In genomic region chr1:239736479-239736878, GRCh38 we compare ENCODE assay signal across 18 cellular contexts.
DNase-seq lines count a peak whose midpoint lies in the region; ATAC-seq, FAIRE-seq and TF ChIP-seq lines count a peak whose summit lies in the region.
"Had no signal": no experiment of that assay in that cellular context is flagged by ENCODE, and none has a peak within 500 bp of the region (broad histone marks: within the 10 kb centered on the region; RNA-seq: fewer than 3 reads in every experiment).

No MANE protein-coding gene starts in this region.

- dilution Hi-C loops in IMR-90 (cut with HindIII; ENCODE audit: low sequenced_read_pairs, unreplicated experiment) = no loop called here

- no peak for TF ChIP-seq RAD21 in A549 (conservative IDR thresholded peaks at IDR 0.05 in 1 of 2, IDR thresholded peaks at IDR 0.05 in 1 of 2)
- TF ChIP-seq RAD21 in IMR-90 (IDR thresholded peaks at IDR 0.05; ENCODE audit: low read length) = no peak
- TF ChIP-seq RAD21 in H1 (IDR thresholded peaks at IDR 0.05 in 1 of 2, conservative IDR thresholded peaks at IDR 0.05 in 1 of 2; ENCODE audit: low read depth in 2 of 2, low read length in 2 of 2) = no peak

- CTCF ChIA-PET in A549 (lab: Yijun Ruan, JAX) (no interaction called here), IMR-90 (lab: Yijun Ruan, JAX) (no interaction called here), H1 (lab: Charles Lee; ENCODE audit: partially characterized antibody) (no interaction called here)

- DNase-seq in A549 (ENCODE audit: low read depth in 1 of 2, low spot score in 1 of 2) (no peak), IMR-90 (no peak), H1 (ENCODE audit: low read depth in 1 of 2, low spot score in 2 of 2) (no peak), ovary (no peak), uterus (no peak)
- DNase-seq: 8988T; AML-193; Caco-2; Calu3; CD4-positive, alpha-beta T cell; CD8-positive, alpha-beta T cell; DMS79 treated with DMSO at 0.1 percent for 48 hours; GF-D8 had no signal

- TF ChIP-seq EP300 in A549 (IDR thresholded peaks at IDR 0.05) (no peak), H1 (IDR thresholded peaks at IDR 0.05; ENCODE audit: borderline replicate concordance in 1 of 2, low read depth in 2 of 2, low read length in 2 of 2) (no peak), ovary (IDR thresholded peaks at IDR 0.05) (no peak)

- H3K9ac ChIP-seq in IMR-90 (ENCODE audit: low read depth, low read length) = no peak overlapping the region
- H3K9ac ChIP-seq in H1 (replicated peaks in 1 of 4; ENCODE audit: extremely low read depth in 1 of 4, low read depth in 3 of 4, low read length in 3 of 4) = peak overlapping the region in 1 of 4 experiments; percentile 34; a peak in 1 of 7 replicates
- H3K9ac ChIP-seq: BLaER1 treated with 17β-estradiol and CSF1 and Interleukin-3, amounts not matched to agents 10 nM and 100 nM had no signal

- H4K8ac ChIP-seq in IMR-90 (ENCODE audit: low read depth in 2 of 2, low read length in 2 of 2) (no peak overlapping the region), H1 (ENCODE audit: extremely low read depth, insufficient read depth, low read length) (no peak overlapping the region)

- H2AFZ ChIP-seq in IMR-90 (replicated peaks; ENCODE audit: low read length, poor library complexity) = no peak overlapping the region
- H2AFZ ChIP-seq in H1 (ENCODE audit: low read length) = no peak overlapping the region

- H3K27me3 ChIP-seq in IMR-90 (ENCODE audit: control insufficient read depth, insufficient read depth, low read length) (no peaks in the 10 kb centered on the region), H1 (replicated peaks in 1 of 4; ENCODE audit: control insufficient read depth in 3 of 4, extremely low read depth in 1 of 4, insufficient read depth in 3 of 4, low read length in 3 of 4) (peaks cover 0 to 1% (median 0%) of the 10 kb centered on the region in 4 experiments; a peak in 1 of 7 replicates), ovary (no peaks in the 10 kb centered on the region), uterus (no peaks in the 10 kb centered on the region)
- H3K27me3 ChIP-seq: BLaER1 treated with 17β-estradiol and CSF1 and Interleukin-3, amounts not matched to agents 10 nM and 100 nM had no signal

- no peak for TF ChIP-seq CTCF in A549 (IDR thresholded peaks at IDR 0.05)
- no peak for TF ChIP-seq CTCF in IMR-90 (conservative IDR thresholded peaks at IDR 0.05; ENCODE audit: low read depth, low read length)
- TF ChIP-seq CTCF in H1 (IDR thresholded peaks at IDR 0.05; ENCODE audit: control extremely low read depth in 1 of 3, insufficient read depth in 1 of 3, low read depth in 1 of 3, low read length in 3 of 3) = no peak
- TF ChIP-seq CTCF in ovary (IDR thresholded peaks at IDR 0.05) = no peak
- TF ChIP-seq CTCF in uterus (IDR thresholded peaks at IDR 0.05) = no peak

- H4K91ac ChIP-seq in IMR-90 (ENCODE audit: insufficient read depth, low read depth, low read length) (no peak overlapping the region), H1 (replicated peaks; ENCODE audit: insufficient read length, low read length) (no peak overlapping the region)

- no peak overlapping the region for H2AK9ac ChIP-seq in IMR-90 (replicated peaks; ENCODE audit: low read depth, low read length, poor library complexity)

- no peak overlapping the region for H3K23ac ChIP-seq in IMR-90 (ENCODE audit: low read depth, low read length)
- no peak overlapping the region for H3K23ac ChIP-seq in H1 (ENCODE audit: insufficient read length)

- H3K4me2 ChIP-seq in A549 (no peak overlapping the region), IMR-90 (ENCODE audit: low read depth, low read length) (no peak overlapping the region), H1 (ENCODE audit: insufficient read depth in 1 of 2, low read depth in 2 of 2, low read length in 2 of 2) (no peak overlapping the region)
- H3K4me2 ChIP-seq: BLaER1 treated with 17β-estradiol and CSF1 and Interleukin-3, amounts not matched to agents 10 nM and 100 nM had no signal

- in situ Hi-C loops in IMR-90 (cut with MboI; ENCODE audit: low sequenced_read_pairs) = no loop called here

- no peak overlapping the region for H2BK120ac ChIP-seq in IMR-90 (ENCODE audit: low read depth, low read length)
- H2BK120ac ChIP-seq in H1 (replicated peaks; ENCODE audit: low read depth, low read length) = no peak overlapping the region

- FAIRE-seq in A549 (lab: Jason Lieb, UNC) (no peak), H1 (lab: Jason Lieb, UNC) (no peak)
- FAIRE-seq: G401.6, GM12891, GM19239 had no signal

- ATAC-seq in A549 = no peak
- no peak for ATAC-seq in IMR-90 (ENCODE audit: low read depth)
- ATAC-seq: CD8-positive, alpha-beta T cell had no signal

- H3K79me2 ChIP-seq in H1 (ENCODE audit: control insufficient read depth in 1 of 2, insufficient read depth in 2 of 2, low read length in 2 of 2) = no peaks in the 10 kb centered on the region

- H3K4ac ChIP-seq in IMR-90 (ENCODE audit: low read depth, low read length) (no peak overlapping the region), H1 (replicated peaks; ENCODE audit: insufficient read length, low read depth, low read length) (no peak overlapping the region)

- H3K14ac ChIP-seq in IMR-90 (replicated peaks; ENCODE audit: low read depth, low read length) = no peak overlapping the region
- H3K14ac ChIP-seq in H1 (ENCODE audit: insufficient read length) = no peak overlapping the region

- H3K9me3 ChIP-seq in A549 (no peaks in the 10 kb centered on the region), IMR-90 (ENCODE audit: control insufficient read depth, insufficient read depth, low read length) (peaks cover 1% of the 10 kb centered on the region; the same call in 1 of the 2 replicates), H1 (ENCODE audit: insufficient read depth in 2 of 2, low read depth in 1 of 2, low read length in 1 of 2) (no peaks in the 10 kb centered on the region), ovary (no peaks in the 10 kb centered on the region), uterus (no peaks in the 10 kb centered on the region)
- H3K9me3 ChIP-seq: Caco-2 had no signal

- no peak overlapping the region for H2BK12ac ChIP-seq in H1 (ENCODE audit: low read depth, low read length)

- H2BK15ac ChIP-seq in IMR-90 (ENCODE audit: low read depth, low read length) (no peak overlapping the region), H1 (ENCODE audit: low read length) (no peak overlapping the region)

- H3K56ac ChIP-seq in IMR-90 (ENCODE audit: extremely low read depth, insufficient read depth, low read length) (no peak overlapping the region), H1 (replicated peaks; ENCODE audit: insufficient read length, low read depth, low read length) (no peak overlapping the region)

- no peaks in the 10 kb centered on the region for H3K36me3 ChIP-seq in IMR-90 (ENCODE audit: control insufficient read depth, insufficient read depth, low read length)
- no peaks in the 10 kb centered on the region for H3K36me3 ChIP-seq in H1 (ENCODE audit: control insufficient read depth in 2 of 4, insufficient read depth in 4 of 4, low read length in 3 of 4)
- no peaks in the 10 kb centered on the region for H3K36me3 ChIP-seq in ovary
- H3K36me3 ChIP-seq in uterus = no peaks in the 10 kb centered on the region
- H3K36me3 ChIP-seq: BLaER1 treated with 17β-estradiol and CSF1 and Interleukin-3, amounts not matched to agents 10 nM and 100 nM had no signal

- H3K18ac ChIP-seq in IMR-90 (ENCODE audit: low read depth, low read length) (no peak overlapping the region), H1 (ENCODE audit: extremely low read depth, low read length) (no peak overlapping the region)

- H4K20me1 ChIP-seq in IMR-90 (ENCODE audit: insufficient read depth, low read length) (no peaks in the 10 kb centered on the region), H1 (replicated peaks in 1 of 2; ENCODE audit: control insufficient read depth in 1 of 2, insufficient read depth in 2 of 2, low read length in 2 of 2) (no peaks in the 10 kb centered on the region)
- H4K20me1 ChIP-seq: BLaER1 treated with 17β-estradiol and CSF1 and Interleukin-3, amounts not matched to agents 10 nM and 100 nM had no signal

- POLR2A ChIA-PET in A549 (lab: Yijun Ruan, JAX) (no interaction called here), IMR-90 (lab: Charles Lee; ENCODE audit: unreplicated experiment) (no interaction called here), H1 (lab: Charles Lee; ENCODE audit: partially characterized antibody) (no interaction called here)

- no peaks in the 10 kb centered on the region for H3K9me1 ChIP-seq in IMR-90 (ENCODE audit: insufficient read depth, low read length)

- H3K4me3 ChIP-seq in A549 (no peak overlapping the region), IMR-90 (ENCODE audit: insufficient read depth, low read depth, low read length) (no peak overlapping the region), H1 (ENCODE audit: extremely low read depth in 1 of 4, insufficient read depth in 2 of 4, low read depth in 3 of 4, low read length in 4 of 4) (no peak overlapping the region), ovary (no peak overlapping the region), uterus (no peak overlapping the region)
- H3K4me3 ChIP-seq: BLaER1 treated with 17β-estradiol and CSF1 and Interleukin-3, amounts not matched to agents 10 nM and 100 nM had no signal

- WGBS in A549 (ENCODE audit: missing lambda C conversion rate) = 34% methylated on average over 2 of the region's 2 CpGs
- WGBS in IMR-90 (ENCODE audit: extremely low coverage in 2 of 2, insufficient read length in 1 of 2), 2 experiments = no CpG with 5 or more reads among the region's 2 CpGs
- 87% methylated on average over 2 of the region's 2 CpGs; no CpG with 5 or more reads in 1 of the 2 experiments for WGBS in H1 (ENCODE audit: extremely low coverage in 1 of 2, insufficient coverage in 1 of 2, insufficient read length in 1 of 2, insufficient replicate concordance in 2 of 2, low coverage in 1 of 2, low lambda C conversion rate in 2 of 2, missing lambda C conversion rate in 1 of 2), 2 experiments
- 70 to 83% (median 78%) methylated on average over 2 of the region's 2 CpGs for WGBS in ovary, 3 donors

- H2AK5ac ChIP-seq in IMR-90 (ENCODE audit: low read depth, low read length) (no peak overlapping the region), H1 (ENCODE audit: low read depth, low read length) (no peak overlapping the region)

- H3K4me1 ChIP-seq in A549 (no peaks in the 10 kb centered on the region), IMR-90 (ENCODE audit: control insufficient read depth, insufficient read depth, low read length) (no peaks in the 10 kb centered on the region), H1 (replicated peaks in 1 of 4; ENCODE audit: control insufficient read depth in 3 of 4, insufficient read depth in 4 of 4, low read length in 3 of 4) (no peaks in the 10 kb centered on the region), ovary (ENCODE audit: insufficient read depth) (peaks cover 9% of the 10 kb centered on the region), uterus (no peaks in the 10 kb centered on the region)
- H3K4me1 ChIP-seq: Caco-2 had no signal

- no peak overlapping the region for H4K5ac ChIP-seq in IMR-90 (ENCODE audit: low read depth, low read length)
- no peak overlapping the region for H4K5ac ChIP-seq in H1 (ENCODE audit: insufficient read length, low read depth, low read length)

- intact Hi-C loops in IMR-90 (cut with micrococcal nuclease) = no loop called here
- intact Hi-C loops in ovary (cut with DNase I) = no loop called here
- intact Hi-C loops in uterus (cut with DNase I; ENCODE audit: low total_unique reads) = no loop called here

- no peak overlapping the region for H2BK5ac ChIP-seq in IMR-90 (ENCODE audit: low read depth, low read length, poor library complexity, severe bottlenecking)
- H2BK5ac ChIP-seq in H1 (ENCODE audit: low read depth, low read length) = no peak overlapping the region

- TF ChIP-seq POLR2A in A549 (IDR thresholded peaks at IDR 0.05; ENCODE audit: low read length) (no peak), IMR-90 (IDR thresholded peaks at IDR 0.05; ENCODE audit: low read depth, low read length) (no peak), H1 (IDR thresholded peaks at IDR 0.05; ENCODE audit: control extremely low read depth in 1 of 2, low read depth in 2 of 2, low read length in 2 of 2) (no peak), ovary (IDR thresholded peaks at IDR 0.05) (no peak), uterus (IDR thresholded peaks at IDR 0.05) (no peak)

- H3K79me1 ChIP-seq in IMR-90 (ENCODE audit: low read depth in 1 of 2, low read length in 2 of 2) (no peaks in the 10 kb centered on the region), H1 (ENCODE audit: low read depth, low read length) (no peaks in the 10 kb centered on the region)

- no TSS peak for BruUV-seq in IMR-90 (replicated peaks; lab: Mats Ljungman, UMichigan)

- no peaks in the 10 kb centered on the region for H3K23me2 ChIP-seq in H1 (ENCODE audit: low read depth, low read length)

- H3K27ac ChIP-seq in A549 (no peak overlapping the region), IMR-90 (ENCODE audit: insufficient read depth, low read length) (no peak overlapping the region), H1 (ENCODE audit: low read depth, low read length) (no peak overlapping the region), ovary (no peak overlapping the region), uterus (no peak overlapping the region)
- H3K27ac ChIP-seq: BLaER1 treated with 17β-estradiol and CSF1 and Interleukin-3, amounts not matched to agents 10 nM and 100 nM; C4-2B had no signal

- no peak overlapping the region for H2BK20ac ChIP-seq in IMR-90 (ENCODE audit: low read depth, low read length)
- H2BK20ac ChIP-seq in H1 (ENCODE audit: low read length) = no peak overlapping the region

Comparison
In these comparisons a context has a peak if more than half of its experiments do, and no peak if none do; other contexts are left out.
1. Of the 18 proteins assayed by ChIP-seq in both H1 and A549: peak only in H1: none; only in A549: none; in both: MAFK; in neither: 17.